20 cellular contexts compared by ENCODE assay signal in the genomic region with DNA sequence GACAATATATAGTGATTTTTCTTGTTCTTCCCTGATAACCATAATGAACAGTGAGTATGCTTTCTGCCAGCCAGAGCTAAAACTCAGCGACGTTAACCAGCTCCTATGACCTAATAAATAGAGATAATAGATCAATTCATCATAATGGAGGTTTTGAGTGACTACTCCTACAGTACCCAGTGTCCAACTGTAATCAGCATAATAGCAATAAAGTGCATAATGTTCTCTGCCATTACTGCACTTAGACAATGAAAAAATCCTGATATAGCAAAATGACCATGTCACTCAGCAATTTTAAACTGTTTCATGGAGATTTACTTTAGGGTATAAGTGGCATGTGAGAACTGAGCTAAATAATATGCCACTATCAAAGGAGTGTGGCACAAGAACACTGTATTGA.
"Had no signal": no experiment of that assay in that cellular context is flagged by ENCODE, and none has a peak within 500 bp of the region (broad histone marks: within the 10 kb centered on the region; RNA-seq: fewer than 3 reads in every experiment).

No MANE protein-coding gene starts in this region.

- H3K4me1 ChIP-seq: esophagus muscularis mucosa, foreskin keratinocyte, psoas muscle, testis, tibial nerve, upper lobe of right lung, vagina had no signal

- H3K36me3 ChIP-seq: upper lobe of right lung, vagina had no signal

- H3K27me3 Mint-ChIP-seq: dendritic cell treated with granulocyte-macrophage colony-stimulating factor and Interleukin-4, amounts not matched to agents 40 ng/mL and 50 ng/mL, for 4 days; effector memory CD8-positive, alpha-beta T cell; stimulated activated naive CD8-positive, alpha-beta T cell treated with anti-CD3 and anti-CD28 coated beads, Interleukin-15, amount 100 ng/mL, for 72 hours had no signal

- H3K27ac ChIP-seq: epithelial cell of prostate, esophagus muscularis mucosa, foreskin keratinocyte, neutrophil, psoas muscle, testis, tibial nerve, upper lobe of right lung, vagina had no signal

- H3K27ac Mint-ChIP-seq: dendritic cell treated with granulocyte-macrophage colony-stimulating factor and Interleukin-4, amounts not matched to agents 40 ng/mL and 50 ng/mL, for 4 days; effector memory CD8-positive, alpha-beta T cell; naive thymus-derived CD4-positive, alpha-beta T cell; nephron progenitor cell; stimulated activated naive B cell treated with anti-CD40 and anti-IgM and Interleukin-4, amounts not matched to agents 10 μg/mL and 1 μg/mL and 100 μg/mL, for 72 hours; stimulated activated naive CD8-positive, alpha-beta T cell treated with anti-CD3 and anti-CD28 coated beads, Interleukin-15, amount 100 ng/mL, for 72 hours had no signal

- DNase-seq: effector memory CD8-positive, alpha-beta T cell; foreskin keratinocyte; left colon; mesendoderm; naive thymus-derived CD4-positive, alpha-beta T cell; nephron progenitor cell; psoas muscle; retina; stimulated activated CD4-positive, alpha-beta T cell treated with anti-CD3 and anti-CD28 coated beads, Interleukin-2, amount 100 ng/mL, for 24 hours; stimulated activated CD4-positive, alpha-beta T cell treated with anti-CD3 and anti-CD28 coated beads, Interleukin-4, amount 100 ng/mL, for 4 hours; stimulated activated naive B cell treated with anti-CD40 and anti-IgM and Interleukin-4, amounts not matched to agents 10 μg/mL and 1 μg/mL and 100 μg/mL, for 72 hours; stimulated activated naive CD8-positive, alpha-beta T cell treated with anti-CD3 and anti-CD28 coated beads, Interleukin-15, amount 100 ng/mL, for 72 hours; testis; upper lobe of right lung had no signal

- H3K27me3 ChIP-seq: esophagus muscularis mucosa, foreskin keratinocyte, neutrophil, testis, tibial nerve, upper lobe of right lung, vagina had no signal

- H3K9me3 Mint-ChIP-seq: dendritic cell treated with granulocyte-macrophage colony-stimulating factor and Interleukin-4, amounts not matched to agents 40 ng/mL and 50 ng/mL, for 4 days; effector memory CD8-positive, alpha-beta T cell; naive thymus-derived CD4-positive, alpha-beta T cell; nephron progenitor cell; stimulated activated naive B cell treated with anti-CD40 and anti-IgM and Interleukin-4, amounts not matched to agents 10 μg/mL and 1 μg/mL and 100 μg/mL, for 72 hours; stimulated activated naive CD8-positive, alpha-beta T cell treated with anti-CD3 and anti-CD28 coated beads, Interleukin-15, amount 100 ng/mL, for 72 hours had no signal

- H3K9me3 ChIP-seq: esophagus muscularis mucosa, neutrophil, psoas muscle, testis, tibial nerve, upper lobe of right lung, vagina had no signal

- H3K4me1 Mint-ChIP-seq: naive thymus-derived CD4-positive, alpha-beta T cell; nephron progenitor cell; stimulated activated naive B cell treated with anti-CD40 and anti-IgM and Interleukin-4, amounts not matched to agents 10 μg/mL and 1 μg/mL and 100 μg/mL, for 72 hours; stimulated activated naive CD8-positive, alpha-beta T cell treated with anti-CD3 and anti-CD28 coated beads, Interleukin-15, amount 100 ng/mL, for 72 hours had no signal

- H3K4me3 ChIP-seq: esophagus muscularis mucosa, psoas muscle, testis, tibial nerve, upper lobe of right lung, vagina had no signal

- H3K4me3 Mint-ChIP-seq: dendritic cell treated with granulocyte-macrophage colony-stimulating factor and Interleukin-4, amounts not matched to agents 40 ng/mL and 50 ng/mL, for 4 days; effector memory CD8-positive, alpha-beta T cell; naive thymus-derived CD4-positive, alpha-beta T cell; nephron progenitor cell; stimulated activated naive B cell treated with anti-CD40 and anti-IgM and Interleukin-4, amounts not matched to agents 10 μg/mL and 1 μg/mL and 100 μg/mL, for 72 hours; stimulated activated naive CD8-positive, alpha-beta T cell treated with anti-CD3 and anti-CD28 coated beads, Interleukin-15, amount 100 ng/mL, for 72 hours had no signal
